In genomic region chr11:35978173-35978572, GRCh38 we compare ENCODE assay signal across 24 cellular contexts. TPM values are rescaled to one million over a fixed set of nuclear protein-coding genes. Genes with fewer than 3 reads are reported as not detected.
"Had no signal": no experiment of that assay in that cellular context is flagged by ENCODE, and none has a peak within 500 bp of the region (broad histone marks: within the 10 kb centered on the region; RNA-seq: fewer than 3 reads in every experiment).

No MANE protein-coding gene starts in this region.

- H3K9me3 ChIP-seq: colonic mucosa, gastrocnemius medialis, thoracic aorta, upper lobe of right lung had no signal

- H3K4me1 Mint-ChIP-seq: activated CD4-positive, alpha-beta T cell treated with anti-CD3 and anti-CD28 coated beads, Interleukin-2, amount 10 ng/mL, durations not matched to agents 24 days and 14 days; activated naive CD8-positive, alpha-beta T cell treated with anti-CD3 and anti-CD28 coated beads, Interleukin-2, amount 50 U/mL, for 24 hours; naive thymus-derived CD4-positive, alpha-beta T cell had no signal

- ATAC-seq: activated CD8-positive, alpha-beta T cell treated with anti-CD3 and anti-CD28 coated beads, Interleukin-2, amount 10 ng/mL, durations not matched to agents 7 days and 5 days; activated naive CD8-positive, alpha-beta T cell treated with anti-CD3 and anti-CD28 coated beads, Interleukin-2, amount 50 U/mL, for 24 hours; esophagus mucosa; gastrocnemius medialis; heart right ventricle; naive thymus-derived CD4-positive, alpha-beta T cell; stimulated activated memory B cell treated with anti-CD40 and anti-IgM and Interleukin-4, amounts not matched to agents 10 μg/mL and 1 μg/mL and 100 μg/mL, for 72 hours; upper lobe of right lung had no signal

- DNase-seq: activated CD4-positive, alpha-beta T cell treated with anti-CD3 and anti-CD28 coated beads, Interleukin-2, amount 10 ng/mL, durations not matched to agents 24 days and 14 days; activated CD8-positive, alpha-beta T cell treated with anti-CD3 and anti-CD28 coated beads, Interleukin-2, amount 10 ng/mL, durations not matched to agents 7 days and 5 days; activated naive CD4-positive, alpha-beta T cell treated with anti-CD3 and anti-CD28 coated beads for 36 hours; activated naive CD8-positive, alpha-beta T cell treated with anti-CD3 and anti-CD28 coated beads, Interleukin-2, amount 50 U/mL, for 24 hours; activated T-cell treated with anti-CD3 and anti-CD28 coated beads, Interleukin-2, amount 50 U/mL, for 24 hours; anterior cingulate cortex; brain microvascular endothelial cell; central memory CD4-positive, alpha-beta T cell; colonic mucosa; gastrocnemius medialis; heart right ventricle; mesenchymal stem cell; naive thymus-derived CD4-positive, alpha-beta T cell; nucleus accumbens; posterior cingulate gyrus; retina; spleen; stimulated activated CD4-positive, alpha-beta T cell treated with anti-CD3 and anti-CD28 coated beads, Interleukin-4, amount 100 ng/mL, for 4 hours; T1000; upper lobe of right lung had no signal

- H3K27ac Mint-ChIP-seq: activated CD4-positive, alpha-beta T cell treated with anti-CD3 and anti-CD28 coated beads, Interleukin-2, amount 10 ng/mL, durations not matched to agents 24 days and 14 days; activated CD8-positive, alpha-beta T cell treated with anti-CD3 and anti-CD28 coated beads, Interleukin-2, amount 10 ng/mL, durations not matched to agents 7 days and 5 days; activated naive CD4-positive, alpha-beta T cell treated with anti-CD3 and anti-CD28 coated beads for 36 hours; activated naive CD8-positive, alpha-beta T cell treated with anti-CD3 and anti-CD28 coated beads, Interleukin-2, amount 50 U/mL, for 24 hours; activated T-cell treated with anti-CD3 and anti-CD28 coated beads, Interleukin-2, amount 50 U/mL, for 24 hours; activated T-helper 2 cell treated with anti-CD3 and anti-CD28 coated beads, Interferon-gamma antibody, Interleukin-2, Interleukin-4, amounts not matched to agents 10 μg/mL and 5 μg/mL and 100 μg/mL, durations not matched to agents 14 hours and 24 hours and 36 hours; naive thymus-derived CD4-positive, alpha-beta T cell; stimulated activated memory B cell treated with anti-CD40 and anti-IgM and Interleukin-4, amounts not matched to agents 10 μg/mL and 1 μg/mL and 100 μg/mL, for 72 hours had no signal

- H3K9me3 Mint-ChIP-seq: activated CD4-positive, alpha-beta T cell treated with anti-CD3 and anti-CD28 coated beads, Interleukin-2, amount 10 ng/mL, durations not matched to agents 24 days and 14 days; activated naive CD4-positive, alpha-beta T cell treated with anti-CD3 and anti-CD28 coated beads for 36 hours; activated T-cell treated with anti-CD3 and anti-CD28 coated beads, Interleukin-2, amount 50 U/mL, for 24 hours; activated T-helper 2 cell treated with anti-CD3 and anti-CD28 coated beads, Interferon-gamma antibody, Interleukin-2, Interleukin-4, amounts not matched to agents 10 μg/mL and 5 μg/mL and 100 μg/mL, durations not matched to agents 14 hours and 24 hours and 36 hours had no signal

- H3K4me3 ChIP-seq: colonic mucosa, gastrocnemius medialis, heart right ventricle, spleen, thoracic aorta, upper lobe of right lung had no signal

- H3K27me3 ChIP-seq: brain microvascular endothelial cell, colonic mucosa, gastrocnemius medialis, heart right ventricle, spleen, upper lobe of right lung had no signal

- H3K27ac ChIP-seq: brain microvascular endothelial cell, colonic mucosa, gastrocnemius medialis, heart right ventricle, spleen, thoracic aorta, upper lobe of right lung had no signal

- H3K36me3 ChIP-seq: brain microvascular endothelial cell, colonic mucosa, gastrocnemius medialis, heart right ventricle, spleen, thoracic aorta, upper lobe of right lung had no signal

- H3K4me1 ChIP-seq: colonic mucosa, upper lobe of right lung had no signal

- H3K36me3 Mint-ChIP-seq: naive thymus-derived CD4-positive, alpha-beta T cell; stimulated activated memory B cell treated with anti-CD40 and anti-IgM and Interleukin-4, amounts not matched to agents 10 μg/mL and 1 μg/mL and 100 μg/mL, for 72 hours had no signal

- H3K4me3 Mint-ChIP-seq: activated CD4-positive, alpha-beta T cell treated with anti-CD3 and anti-CD28 coated beads, Interleukin-2, amount 10 ng/mL, durations not matched to agents 24 days and 14 days; activated CD8-positive, alpha-beta T cell treated with anti-CD3 and anti-CD28 coated beads, Interleukin-2, amount 10 ng/mL, durations not matched to agents 7 days and 5 days; activated naive CD4-positive, alpha-beta T cell treated with anti-CD3 and anti-CD28 coated beads for 36 hours; activated naive CD8-positive, alpha-beta T cell treated with anti-CD3 and anti-CD28 coated beads, Interleukin-2, amount 50 U/mL, for 24 hours; activated T-cell treated with anti-CD3 and anti-CD28 coated beads, Interleukin-2, amount 50 U/mL, for 24 hours; naive thymus-derived CD4-positive, alpha-beta T cell; stimulated activated memory B cell treated with anti-CD40 and anti-IgM and Interleukin-4, amounts not matched to agents 10 μg/mL and 1 μg/mL and 100 μg/mL, for 72 hours had no signal

RNA-seq across cellular contexts. Expression of gene LDLRAD3, which starts 34.3 kb away (rescaled TPM):
- polyA plus RNA-seq: naive thymus-derived CD4-positive, alpha-beta T cell had no signal
